5 cellular contexts compared by ENCODE assay signal in genomic region chr1:235619149-235619548, GRCh38. TPM values are rescaled to one million over a fixed set of nuclear protein-coding genes. Genes with fewer than 3 reads are reported as not detected.
"Had no signal": no experiment of that assay in that cellular context is flagged by ENCODE, and none has a peak within 500 bp of the region (broad histone marks: within the 10 kb centered on the region; RNA-seq: fewer than 3 reads in every experiment).

No MANE protein-coding gene starts in this region.

RNA-seq across cellular contexts. Expression of gene GNG4, which starts 30.4 kb away (rescaled TPM):
- total RNA-seq: naive thymus-derived CD8-positive, alpha-beta T cell; psoas muscle; right atrium auricular region; subcutaneous adipose tissue; ureter had no signal
- polyA plus RNA-seq: naive thymus-derived CD8-positive, alpha-beta T cell had no signal
